In the genomic region with DNA sequence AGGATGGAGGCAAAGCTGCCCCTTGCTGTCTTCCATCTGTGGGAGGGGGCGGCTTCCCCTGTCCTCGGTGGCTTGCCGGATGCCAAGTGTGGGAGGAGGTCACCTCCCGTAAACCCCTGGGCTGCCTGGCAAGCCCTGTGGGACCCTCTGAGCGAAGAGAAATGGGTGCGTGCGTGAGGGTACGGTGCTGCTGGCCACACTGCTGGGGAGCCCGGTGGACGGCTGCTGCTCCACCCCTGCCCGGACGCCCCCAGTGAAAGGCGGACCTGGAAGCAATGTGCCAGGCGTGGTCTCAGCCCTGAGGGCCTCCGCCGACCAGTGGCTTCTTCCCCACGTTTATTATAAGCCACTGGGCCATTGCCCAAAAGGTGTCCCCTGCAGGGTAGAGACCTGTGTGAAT, we compare ENCODE assay signal across 26 cellular contexts. TPM values are rescaled to one million over a fixed set of nuclear protein-coding genes. Genes with fewer than 3 reads are reported as not detected.
DNase-seq lines count a peak whose midpoint lies in the region; ATAC-seq, FAIRE-seq and TF ChIP-seq lines count a peak whose summit lies in the region.
"Had no signal": no experiment of that assay in that cellular context is flagged by ENCODE, and none has a peak within 500 bp of the region (broad histone marks: within the 10 kb centered on the region; RNA-seq: fewer than 3 reads in every experiment).

No MANE protein-coding gene starts in this region.

- no peak overlapping the region for H3K14ac ChIP-seq in H1 (ENCODE audit: insufficient read length)

- POLR2A ChIA-PET in K562 (lab: Yijun Ruan, JAX) (no interaction called here), H1 (lab: Charles Lee; ENCODE audit: partially characterized antibody) (no interaction called here)

- WGBS in K562 (ENCODE audit: insufficient coverage, low coverage, missing lambda C conversion rate) = 88% methylated on average over 12 of the region's 17 CpGs
- WGBS in H1 (ENCODE audit: extremely low coverage in 1 of 2, insufficient coverage in 1 of 2, insufficient read length in 1 of 2, insufficient replicate concordance in 2 of 2, low coverage in 1 of 2, low lambda C conversion rate in 2 of 2, missing lambda C conversion rate in 1 of 2), 2 experiments = 83% methylated on average over 17 of the region's 17 CpGs; no CpG with 5 or more reads in 1 of the 2 experiments

- no peak overlapping the region for H2BK5ac ChIP-seq in H1 (ENCODE audit: low read depth, low read length)

- no peak overlapping the region for H2AK5ac ChIP-seq in H1 (ENCODE audit: low read depth, low read length)

- H4K20me1 ChIP-seq in K562 (replicated peaks; ENCODE audit: control insufficient read depth, insufficient read depth, low read length) (no peaks in the 10 kb centered on the region), H1 (replicated peaks in 1 of 2; ENCODE audit: control insufficient read depth in 1 of 2, insufficient read depth in 2 of 2, low read length in 2 of 2) (no peaks in the 10 kb centered on the region)

- H3K9me3 ChIP-seq in K562 (replicated peaks; ENCODE audit: control insufficient read depth, insufficient read depth, low read depth, low read length) (no peaks in the 10 kb centered on the region), H1 (ENCODE audit: insufficient read depth in 2 of 2, low read depth in 1 of 2, low read length in 1 of 2) (no peaks in the 10 kb centered on the region)
- H3K9me3 ChIP-seq: BE2C, BLaER1 had no signal

- H4K5ac ChIP-seq in H1 (ENCODE audit: insufficient read length, low read depth, low read length) = no peak overlapping the region

- no peak for TF ChIP-seq RAD21 in K562 (CRISPR knock-in tag; conservative IDR thresholded peaks at IDR 0.05 in 1 of 2, IDR thresholded peaks at IDR 0.05 in 1 of 2)
- no peak for TF ChIP-seq RAD21 in H1 (IDR thresholded peaks at IDR 0.05 in 1 of 2, conservative IDR thresholded peaks at IDR 0.05 in 1 of 2; ENCODE audit: low read depth in 2 of 2, low read length in 2 of 2)

- H3K27ac ChIP-seq in K562 (ENCODE audit: extremely low read depth, low read depth, low read length) (no peak overlapping the region), H1 (ENCODE audit: low read depth, low read length) (no peak overlapping the region)
- H3K27ac ChIP-seq: BLaER1 had no signal

- FAIRE-seq in K562 (lab: Jason Lieb, UNC) (no peak), H1 (lab: Jason Lieb, UNC) (no peak)
- FAIRE-seq: A204.1, G401.6, GM12891, GM18507 had no signal

- TF ChIP-seq POLR2A in K562 (conservative IDR thresholded peaks at IDR 0.05) (no peak), H1 (IDR thresholded peaks at IDR 0.05; ENCODE audit: control extremely low read depth in 1 of 2, low read depth in 2 of 2, low read length in 2 of 2) (no peak)

- peaks cover 5% of the 10 kb centered on the region; the same call in 1 of the 2 replicates for H3K23me2 ChIP-seq in H1 (ENCODE audit: low read depth, low read length)

- H3K9ac ChIP-seq in K562 (ENCODE audit: insufficient read depth in 1 of 2, low read depth in 2 of 2, low read length in 2 of 2) (peak overlapping the region in 1 of 2 experiments; percentile 75; a peak in 1 of 4 replicates), H1 (replicated peaks in 1 of 4; ENCODE audit: extremely low read depth in 1 of 4, low read depth in 3 of 4, low read length in 3 of 4) (no peak overlapping the region)

- no peaks in the 10 kb centered on the region for H3K9me1 ChIP-seq in K562 (ENCODE audit: control insufficient read depth, insufficient read depth, low read length)

- H3K56ac ChIP-seq in H1 (replicated peaks; ENCODE audit: insufficient read length, low read depth, low read length) = no peak overlapping the region

- H3K27me3 ChIP-seq in K562 (ENCODE audit: control insufficient read depth in 2 of 2, insufficient read depth in 2 of 2, low read length in 2 of 2) (no peaks in the 10 kb centered on the region), H1 (replicated peaks in 1 of 4; ENCODE audit: control insufficient read depth in 3 of 4, extremely low read depth in 1 of 4, insufficient read depth in 3 of 4, low read length in 3 of 4) (peaks cover 0 to 18% (median 12%) of the 10 kb centered on the region in 4 experiments; a peak in 6 of 7 replicates)
- H3K27me3 ChIP-seq: BLaER1 had no signal

- H4K8ac ChIP-seq in H1 (ENCODE audit: extremely low read depth, insufficient read depth, low read length) = no peak overlapping the region

- no peak overlapping the region for H3K4me2 ChIP-seq in K562 (ENCODE audit: insufficient read depth, low read length)
- H3K4me2 ChIP-seq in H1 (ENCODE audit: insufficient read depth in 1 of 2, low read depth in 2 of 2, low read length in 2 of 2) = no peak overlapping the region
- H3K4me2 ChIP-seq: BLaER1 had no signal

- no peak overlapping the region for H3K23ac ChIP-seq in H1 (ENCODE audit: insufficient read length)

- H3K18ac ChIP-seq in H1 (ENCODE audit: extremely low read depth, low read length) = peak overlapping the region; percentile 32; the same call in 1 of the 2 replicates

- intact Hi-C loops in left ventricle myocardium superior (cut with micrococcal nuclease) (no loop called here), Right ventricle myocardium superior (cut with DNase I) (no loop called here), K562 (cut with micrococcal nuclease) (loop anchor here (10.0 kb wide), 2 partner anchors 217 to 297 kb away; a partner anchor contains a TSS)

- in situ Hi-C loops in K562 (cut with MboI) (no loop called here), G401 (cut with HindIII; ENCODE audit: low sequenced_read_pairs) (no loop called here)

- H2BK12ac ChIP-seq in H1 (ENCODE audit: low read depth, low read length) = no peak overlapping the region

- no peaks in the 10 kb centered on the region for H3K79me1 ChIP-seq in H1 (ENCODE audit: low read depth, low read length)

- no peak overlapping the region for H2BK15ac ChIP-seq in H1 (ENCODE audit: low read length)

- no peak overlapping the region for H3K4me3 ChIP-seq in K562
- H3K4me3 ChIP-seq in H1 (ENCODE audit: extremely low read depth in 1 of 4, insufficient read depth in 2 of 4, low read depth in 3 of 4, low read length in 4 of 4) = no peak overlapping the region
- H3K4me3 ChIP-seq: BLaER1 had no signal

- DNase-seq in left ventricle myocardium superior (peak; percentile 20), Right ventricle myocardium superior (no peak), K562 (ENCODE audit: extremely low read depth in 1 of 4, low spot score in 3 of 4) (no peak), H1 (ENCODE audit: low read depth in 1 of 2, low spot score in 2 of 2) (no peak), G401 (ENCODE audit: low spot score) (no peak), mucosa of gallbladder (ENCODE audit: low spot score) (no peak)
- DNase-seq: 8988T; ACHN; BE2C; C1 segment of cervical spinal cord; CD4-positive, alpha-beta memory T cell; CD4-positive, CD25-positive, alpha-beta regulatory T cell; CD8-positive, alpha-beta memory T cell; COR-L47; DMS 273 treated with DMSO at 0.1 percent for 48 hours; DMS153; DMS53; DMS79; DND-41; EL; GF-D8 had no signal

- no peak overlapping the region for H2BK120ac ChIP-seq in H1 (replicated peaks; ENCODE audit: low read depth, low read length)

- no peak overlapping the region for H4K91ac ChIP-seq in H1 (replicated peaks; ENCODE audit: insufficient read length, low read length)

- H3K79me2 ChIP-seq in K562 (ENCODE audit: control insufficient read depth, insufficient read depth, low read length) (peaks cover 23% of the 10 kb centered on the region), H1 (ENCODE audit: control insufficient read depth in 1 of 2, insufficient read depth in 2 of 2, low read length in 2 of 2) (no peaks in the 10 kb centered on the region)

- TF ChIP-seq CTCF in K562 (IDR thresholded peaks at IDR 0.05 in 2 of 3, conservative IDR thresholded peaks at IDR 0.05 in 1 of 3; ENCODE audit: insufficient read depth in 2 of 3, low read depth in 1 of 3, low read length in 3 of 3) = no peak
- TF ChIP-seq CTCF in H1 (IDR thresholded peaks at IDR 0.05; ENCODE audit: control extremely low read depth in 1 of 3, insufficient read depth in 1 of 3, low read depth in 1 of 3, low read length in 3 of 3) = no peak

- H3K4me1 ChIP-seq in K562 (replicated peaks in 1 of 2; ENCODE audit: control insufficient read depth in 2 of 2, insufficient read depth in 2 of 2, low read length in 2 of 2) = peaks cover 40 to 54% of the 10 kb centered on the region in 2 experiments
- peaks cover 0 to 6% (median 3%) of the 10 kb centered on the region in 4 experiments; a peak in 4 of 7 replicates for H3K4me1 ChIP-seq in H1 (replicated peaks in 1 of 4; ENCODE audit: control insufficient read depth in 3 of 4, insufficient read depth in 4 of 4, low read length in 3 of 4)
- H3K4me1 ChIP-seq: BE2C had no signal

- no peak overlapping the region for H2BK20ac ChIP-seq in H1 (ENCODE audit: low read length)

- ATAC-seq in left ventricle myocardium superior = no peak
- no peak for ATAC-seq in Right ventricle myocardium superior (ENCODE audit: poor library complexity)
- ATAC-seq in K562 = no peak

- CTCF ChIA-PET in K562 (lab: Yijun Ruan, JAX; ENCODE audit: low intra/inter-chr PET ratio) (no interaction called here), H1 (lab: Charles Lee; ENCODE audit: partially characterized antibody) (no interaction called here)

- TF ChIP-seq EP300 in K562 (IDR thresholded peaks at IDR 0.05; ENCODE audit: low read length) (no peak), H1 (IDR thresholded peaks at IDR 0.05; ENCODE audit: borderline replicate concordance in 1 of 2, low read depth in 2 of 2, low read length in 2 of 2) (no peak)

- H3K36me3 ChIP-seq in K562 (ENCODE audit: control insufficient read depth, insufficient read depth, low read length) (no peaks in the 10 kb centered on the region), H1 (ENCODE audit: control insufficient read depth in 2 of 4, insufficient read depth in 4 of 4, low read length in 3 of 4) (no peaks in the 10 kb centered on the region)
- H3K36me3 ChIP-seq: BE2C, BLaER1 had no signal

- no TSS peak for BruUV-seq in K562 (replicated peaks; lab: Mats Ljungman, UMichigan)

- H3K4ac ChIP-seq in H1 (replicated peaks; ENCODE audit: insufficient read length, low read depth, low read length) = no peak overlapping the region

- H2AFZ ChIP-seq in K562 (ENCODE audit: low read depth, low read length) = no peak overlapping the region
- H2AFZ ChIP-seq in H1 (ENCODE audit: low read length) = no peak overlapping the region

RNA-seq across cellular contexts. Expression of a gene that starts 4.6 kb away (rescaled TPM):
- total RNA-seq in left ventricle myocardium superior = 8.7 TPM
- 8.4 TPM for total RNA-seq in Right ventricle myocardium superior
- total RNA-seq in K562 (2011; cell fraction: chromatin; rRNA removed; ENCODE audit: low replicate concordance) = 7.8 and 35.6 TPM in 2 replicates
- total RNA-seq in K562 (2011; cell fraction: nucleolus; rRNA removed) = 35.8 and 36.4 TPM in 2 replicates
- 12.5 and 18.8 TPM in 2 replicates for total RNA-seq in K562 (2011; cell fraction: nucleoplasm; rRNA removed)
- 9.9 and 10.1 TPM in 2 replicates for total RNA-seq in K562 (2014; rRNA removed)
- total RNA-seq in K562 (2014; rRNA removed; fragmentation: Illumina TruSeq; extraction: Trizol) = 0.26 and 0.69 TPM in 2 replicates
- total RNA-seq in K562 (2015; rRNA removed; fragmentation: Illumina TruSeq; extraction: Trizol) = 3.1 and 4.8 TPM in 2 replicates
- total RNA-seq in K562 (2021) = 13.6 and 16.1 TPM in 2 replicates
- polyA plus RNA-seq in K562 (2011; rRNA removed) = 1.2 and 2.2 TPM in 2 replicates
- 0.90 and 2.8 TPM in 2 replicates for polyA plus RNA-seq in K562 (2011; cell fraction: cytosol; rRNA removed)
- 34.5 and 72.8 TPM in 2 replicates for polyA plus RNA-seq in K562 (2011; cell fraction: nucleus; rRNA removed)
- 9.8 and 26.2 TPM in 2 replicates for polyA plus RNA-seq in K562 (2012)
- 0.30 and 1.2 TPM in 2 replicates for polyA plus RNA-seq in K562 (2014; fragmentation: Illumina TruSeq; extraction: Trizol)
- polyA plus RNA-seq in K562 (2014; fragmentation: Nextera tagmentation; extraction: Ambion mirVana) = under 1 TPM; 0.04 to 0.13 TPM
- polyA plus RNA-seq in K562 (2014; rRNA removed) = 11.2 and 14.1 TPM in 2 replicates
- polyA minus RNA-seq in K562 (2011; rRNA and poly(A)+ RNA removed) = 0.36 and 0.70 TPM in 2 replicates
- 7.3 and 13.7 TPM in 2 replicates for polyA minus RNA-seq in K562 (2011; cell fraction: cytosol; rRNA and poly(A)+ RNA removed)
- polyA minus RNA-seq in K562 (2011; cell fraction: nucleus; rRNA and poly(A)+ RNA removed) = 10.0 and 12.1 TPM in 2 replicates
- 4.8 and 6.5 TPM in 2 replicates for total RNA-seq in H1 (2021; fragmentation: NEBNext Ultra II Directional; extraction: Animal tissue kit (Norgen Biotek cat#: 25700))
- polyA plus RNA-seq in H1 (2011; rRNA removed) = 2.8 and 5.8 TPM in 2 replicates
- 3.5 TPM for polyA plus RNA-seq in H1 (2011; cell fraction: cytosol; rRNA removed)
- 30.1 TPM for polyA plus RNA-seq in H1 (2011; cell fraction: nucleus; rRNA removed)
- 1.3 to 4.4 TPM (median 2.7 TPM) in 4 replicates for polyA plus RNA-seq in H1 (2012, experiment 1 of 2)
- polyA plus RNA-seq in H1 (2012, experiment 2 of 2) = 1.2 TPM
- 2.0 TPM for polyA plus RNA-seq in H1 (2013, experiment 1 of 2)
- polyA plus RNA-seq in H1 (2013, experiment 2 of 2) = 2.1 TPM
- polyA minus RNA-seq in H1 (2011; rRNA and poly(A)+ RNA removed) = 0.93 and 1.1 TPM in 2 replicates
- 2.7 TPM for polyA minus RNA-seq in H1 (2011; cell fraction: cytosol; rRNA and poly(A)+ RNA removed)
- 8.1 TPM for polyA minus RNA-seq in H1 (2011; cell fraction: nucleus; rRNA and poly(A)+ RNA removed)
- total RNA-seq in G401 (2014; rRNA removed; shearing (Covaris generic)) = 3.0 and 3.8 TPM in 2 replicates
- 93.0 TPM for total RNA-seq in mucosa of gallbladder

RNA-seq across cellular contexts. Expression of a gene that starts 8.9 kb away (rescaled TPM):
- total RNA-seq in left ventricle myocardium superior (3.6 TPM), Right ventricle myocardium superior (3.3 TPM), K562 (2014; rRNA removed) (17.0 and 19.1 TPM in 2 replicates), K562 (2014; rRNA removed; fragmentation: Illumina TruSeq; extraction: Trizol) (1.2 and 1.7 TPM in 2 replicates), K562 (2015; rRNA removed; fragmentation: Illumina TruSeq; extraction: Trizol) (6.1 and 6.3 TPM in 2 replicates), K562 (2021) (18.4 and 22.0 TPM in 2 replicates), mucosa of gallbladder (26.9 TPM)
- total RNA-seq in K562 (2011; cell fraction: chromatin; rRNA removed; ENCODE audit: low replicate concordance) = 27.1 and 96.1 TPM in 2 replicates
- total RNA-seq in K562 (2011; cell fraction: nucleolus; rRNA removed) = 70.2 and 86.6 TPM in 2 replicates
- total RNA-seq in K562 (2011; cell fraction: nucleoplasm; rRNA removed) = 28.7 and 35.0 TPM in 2 replicates
- polyA plus RNA-seq in K562 (2011; rRNA removed) (5.6 and 6.8 TPM in 2 replicates), K562 (2014; fragmentation: Illumina TruSeq; extraction: Trizol) (2.6 and 7.3 TPM in 2 replicates), K562 (2014; fragmentation: Nextera tagmentation; extraction: Ambion mirVana) (under 1 TPM; 0.17 to 0.27 TPM), K562 (2014; rRNA removed) (15.3 and 15.7 TPM in 2 replicates), H1 (2011; rRNA removed) (7.3 and 14.5 TPM in 2 replicates)
- 5.6 and 16.4 TPM in 2 replicates for polyA plus RNA-seq in K562 (2011; cell fraction: cytosol; rRNA removed)
- polyA plus RNA-seq in K562 (2011; cell fraction: nucleus; rRNA removed) = 86.6 and 144 TPM in 2 replicates
- polyA plus RNA-seq in K562 (2012) = 13.1 and 23.6 TPM in 2 replicates
- polyA minus RNA-seq in K562 (2011; rRNA and poly(A)+ RNA removed) = 1.9 and 2.5 TPM in 2 replicates
- polyA minus RNA-seq in K562 (2011; cell fraction: cytosol; rRNA and poly(A)+ RNA removed) = 5.5 and 7.7 TPM in 2 replicates
- polyA minus RNA-seq in K562 (2011; cell fraction: nucleus; rRNA and poly(A)+ RNA removed) = 17.1 and 17.2 TPM in 2 replicates
- total RNA-seq in H1 (2021; fragmentation: NEBNext Ultra II Directional; extraction: Animal tissue kit (Norgen Biotek cat#: 25700)) = 9.3 and 9.7 TPM in 2 replicates
- 11.1 TPM for polyA plus RNA-seq in H1 (2011; cell fraction: cytosol; rRNA removed)
- 97.1 TPM for polyA plus RNA-seq in H1 (2011; cell fraction: nucleus; rRNA removed)
- polyA plus RNA-seq in H1 (2012, experiment 1 of 2) = 6.3 to 10.5 TPM (median 9.8 TPM) in 4 replicates
- polyA plus RNA-seq in H1 (2012, experiment 2 of 2) = 5.8 TPM
- 5.9 TPM for polyA plus RNA-seq in H1 (2013, experiment 1 of 2)
- 5.2 TPM for polyA plus RNA-seq in H1 (2013, experiment 2 of 2)
- polyA minus RNA-seq in H1 (2011; rRNA and poly(A)+ RNA removed) = 3.4 and 6.0 TPM in 2 replicates
- polyA minus RNA-seq in H1 (2011; cell fraction: cytosol; rRNA and poly(A)+ RNA removed) = 10.1 TPM
- 13.6 TPM for polyA minus RNA-seq in H1 (2011; cell fraction: nucleus; rRNA and poly(A)+ RNA removed)
- total RNA-seq in G401 (2014; rRNA removed; shearing (Covaris generic)) = 11.0 and 12.9 TPM in 2 replicates

RNA-seq across cellular contexts. Expression of a gene that starts 10.9 kb away (rescaled TPM):
- total RNA-seq in left ventricle myocardium superior (not detected), Right ventricle myocardium superior (0.19 TPM), K562 (2014; rRNA removed) (1.6 TPM in 2 replicates), K562 (2014; rRNA removed; fragmentation: Illumina TruSeq; extraction: Trizol) (0.40 and 0.96 TPM in 2 replicates), K562 (2015; rRNA removed; fragmentation: Illumina TruSeq; extraction: Trizol) (1.8 and 2.2 TPM in 2 replicates), K562 (2021) (3.1 and 4.2 TPM in 2 replicates), mucosa of gallbladder (4.3 TPM)
- 5.5 and 11.7 TPM in 2 replicates for total RNA-seq in K562 (2011; cell fraction: chromatin; rRNA removed; ENCODE audit: low replicate concordance)
- total RNA-seq in K562 (2011; cell fraction: nucleolus; rRNA removed) = 8.4 and 9.3 TPM in 2 replicates
- total RNA-seq in K562 (2011; cell fraction: nucleoplasm; rRNA removed) = 4.1 and 4.2 TPM in 2 replicates
- polyA plus RNA-seq in K562 (2011; rRNA removed) (0.95 and 2.0 TPM in 2 replicates), K562 (2014; fragmentation: Illumina TruSeq; extraction: Trizol) (0.56 and 0.69 TPM in 2 replicates), K562 (2014; fragmentation: Nextera tagmentation; extraction: Ambion mirVana) (under 1 TPM; 0.11 to 0.24 TPM), K562 (2014; rRNA removed) (1.4 and 2.1 TPM in 2 replicates), H1 (2011; rRNA removed) (0.11 and 0.14 TPM in 2 replicates)
- 1.0 and 2.7 TPM in 2 replicates for polyA plus RNA-seq in K562 (2011; cell fraction: cytosol; rRNA removed)
- 9.1 and 12.1 TPM in 2 replicates for polyA plus RNA-seq in K562 (2011; cell fraction: nucleus; rRNA removed)
- 4.4 and 8.2 TPM in 2 replicates for polyA plus RNA-seq in K562 (2012)
- polyA minus RNA-seq in K562 (2011; rRNA and poly(A)+ RNA removed) = 0.51 and 0.74 TPM in 2 replicates
- 1.7 TPM in 2 replicates for polyA minus RNA-seq in K562 (2011; cell fraction: cytosol; rRNA and poly(A)+ RNA removed)
- polyA minus RNA-seq in K562 (2011; cell fraction: nucleus; rRNA and poly(A)+ RNA removed) = 3.9 and 6.3 TPM in 2 replicates
- not detected in 2 replicates for total RNA-seq in H1 (2021; fragmentation: NEBNext Ultra II Directional; extraction: Animal tissue kit (Norgen Biotek cat#: 25700))
- 0.10 TPM for polyA plus RNA-seq in H1 (2011; cell fraction: cytosol; rRNA removed)
- polyA plus RNA-seq in H1 (2011; cell fraction: nucleus; rRNA removed) = 0.57 TPM
- polyA plus RNA-seq in H1 (2012, experiment 1 of 2) = 0.20 to 0.67 TPM (median 0.33 TPM) in 4 replicates
- 0.08 TPM for polyA plus RNA-seq in H1 (2012, experiment 2 of 2)
- polyA plus RNA-seq in H1 (2013, experiment 1 of 2) = 0.14 TPM
- polyA plus RNA-seq in H1 (2013, experiment 2 of 2) = 0.06 TPM
- 0.07 and 0.09 TPM in 2 replicates for polyA minus RNA-seq in H1 (2011; rRNA and poly(A)+ RNA removed)
- polyA minus RNA-seq in H1 (2011; cell fraction: cytosol; rRNA and poly(A)+ RNA removed) = not detected
- 0.20 TPM for polyA minus RNA-seq in H1 (2011; cell fraction: nucleus; rRNA and poly(A)+ RNA removed)
- 0.74 and 0.85 TPM in 2 replicates for total RNA-seq in G401 (2014; rRNA removed; shearing (Covaris generic))
- total RNA-seq: CD8-positive, alpha-beta memory T cell had no signal

RNA-seq across cellular contexts. Expression of a gene that starts 29.1 kb away (rescaled TPM):
- total RNA-seq in left ventricle myocardium superior = 26.6 TPM
- total RNA-seq in Right ventricle myocardium superior = 22.2 TPM
- 24.3 and 107 TPM in 2 replicates for total RNA-seq in K562 (2011; cell fraction: chromatin; rRNA removed; ENCODE audit: low replicate concordance)
- total RNA-seq in K562 (2011; cell fraction: nucleolus; rRNA removed) = 71.6 and 76.2 TPM in 2 replicates
- total RNA-seq in K562 (2011; cell fraction: nucleoplasm; rRNA removed) = 78.9 and 124 TPM in 2 replicates
- 21.6 and 30.7 TPM in 2 replicates for total RNA-seq in K562 (2014; rRNA removed)
- total RNA-seq in K562 (2014; rRNA removed; fragmentation: Illumina TruSeq; extraction: Trizol) = 5.3 and 7.1 TPM in 2 replicates
- total RNA-seq in K562 (2015; rRNA removed; fragmentation: Illumina TruSeq; extraction: Trizol) = 10.4 and 11.4 TPM in 2 replicates
- 45.6 and 49.9 TPM in 2 replicates for total RNA-seq in K562 (2021)
- 14.6 and 18.3 TPM in 2 replicates for polyA plus RNA-seq in K562 (2011; rRNA removed)
- 39.0 and 72.2 TPM in 2 replicates for polyA plus RNA-seq in K562 (2011; cell fraction: cytosol; rRNA removed)
- polyA plus RNA-seq in K562 (2011; cell fraction: nucleus; rRNA removed) = 55.9 and 72.5 TPM in 2 replicates
- 28.5 and 35.1 TPM in 2 replicates for polyA plus RNA-seq in K562 (2012)
- polyA plus RNA-seq in K562 (2014; fragmentation: Illumina TruSeq; extraction: Trizol) = 17.1 and 25.2 TPM in 2 replicates
- polyA plus RNA-seq in K562 (2014; fragmentation: Nextera tagmentation; extraction: Ambion mirVana) = under 1 TPM; 0.34 to 0.53 TPM
- 15.1 and 15.6 TPM in 2 replicates for polyA plus RNA-seq in K562 (2014; rRNA removed)
- 73.8 and 144 TPM in 2 replicates for polyA minus RNA-seq in K562 (2011; rRNA and poly(A)+ RNA removed)
- polyA minus RNA-seq in K562 (2011; cell fraction: cytosol; rRNA and poly(A)+ RNA removed) = 42.8 and 52.2 TPM in 2 replicates
- polyA minus RNA-seq in K562 (2011; cell fraction: nucleus; rRNA and poly(A)+ RNA removed) = 20.8 and 21.0 TPM in 2 replicates
- total RNA-seq in H1 (2021; fragmentation: NEBNext Ultra II Directional; extraction: Animal tissue kit (Norgen Biotek cat#: 25700)) = 18.8 and 18.9 TPM in 2 replicates
- 34.6 and 38.9 TPM in 2 replicates for polyA plus RNA-seq in H1 (2011; rRNA removed)
- polyA plus RNA-seq in H1 (2011; cell fraction: cytosol; rRNA removed) = 27.7 TPM
- polyA plus RNA-seq in H1 (2011; cell fraction: nucleus; rRNA removed) = 30.1 TPM
- 12.6 to 21.8 TPM (median 19.7 TPM) in 4 replicates for polyA plus RNA-seq in H1 (2012, experiment 1 of 2)
- polyA plus RNA-seq in H1 (2012, experiment 2 of 2) = 15.6 TPM
- polyA plus RNA-seq in H1 (2013, experiment 1 of 2) = 21.1 TPM
- 22.9 TPM for polyA plus RNA-seq in H1 (2013, experiment 2 of 2)
- 72.8 and 101 TPM in 2 replicates for polyA minus RNA-seq in H1 (2011; rRNA and poly(A)+ RNA removed)
- polyA minus RNA-seq in H1 (2011; cell fraction: cytosol; rRNA and poly(A)+ RNA removed) = 20.7 TPM
- 22.0 TPM for polyA minus RNA-seq in H1 (2011; cell fraction: nucleus; rRNA and poly(A)+ RNA removed)
- total RNA-seq in G401 (2014; rRNA removed; shearing (Covaris generic)) = 23.9 and 28.5 TPM in 2 replicates
- total RNA-seq in mucosa of gallbladder = 28.2 TPM

RNA-seq across cellular contexts. Expression of a gene that starts 50.0 kb away (rescaled TPM):
- total RNA-seq in left ventricle myocardium superior (19.8 TPM), Right ventricle myocardium superior (14.9 TPM), K562 (2014; rRNA removed) (14.9 and 17.7 TPM in 2 replicates), K562 (2014; rRNA removed; fragmentation: Illumina TruSeq; extraction: Trizol) (2.4 and 3.7 TPM in 2 replicates), K562 (2015; rRNA removed; fragmentation: Illumina TruSeq; extraction: Trizol) (9.4 and 9.5 TPM in 2 replicates), K562 (2021) (13.8 and 16.9 TPM in 2 replicates), mucosa of gallbladder (48.8 TPM)
- 55.5 and 132 TPM in 2 replicates for total RNA-seq in K562 (2011; cell fraction: chromatin; rRNA removed; ENCODE audit: low replicate concordance)
- 80.9 and 84.2 TPM in 2 replicates for total RNA-seq in K562 (2011; cell fraction: nucleolus; rRNA removed)
- 71.0 and 82.0 TPM in 2 replicates for total RNA-seq in K562 (2011; cell fraction: nucleoplasm; rRNA removed)
- polyA plus RNA-seq in K562 (2011; rRNA removed) (11.4 and 28.9 TPM in 2 replicates), K562 (2014; fragmentation: Illumina TruSeq; extraction: Trizol) (8.5 and 21.5 TPM in 2 replicates), K562 (2014; fragmentation: Nextera tagmentation; extraction: Ambion mirVana) (under 1 TPM; 0.13 to 0.18 TPM), K562 (2014; rRNA removed) (22.5 and 30.9 TPM in 2 replicates), H1 (2011; rRNA removed) (20.7 and 32.8 TPM in 2 replicates)
- 31.2 and 37.1 TPM in 2 replicates for polyA plus RNA-seq in K562 (2011; cell fraction: cytosol; rRNA removed)
- polyA plus RNA-seq in K562 (2011; cell fraction: nucleus; rRNA removed) = 373 and 570 TPM in 2 replicates
- 18.3 and 42.2 TPM in 2 replicates for polyA plus RNA-seq in K562 (2012)
- 7.2 and 7.6 TPM in 2 replicates for polyA minus RNA-seq in K562 (2011; rRNA and poly(A)+ RNA removed)
- polyA minus RNA-seq in K562 (2011; cell fraction: cytosol; rRNA and poly(A)+ RNA removed) = 8.2 and 14.5 TPM in 2 replicates
- polyA minus RNA-seq in K562 (2011; cell fraction: nucleus; rRNA and poly(A)+ RNA removed) = 27.3 and 30.2 TPM in 2 replicates
- 3.0 and 4.9 TPM in 2 replicates for total RNA-seq in H1 (2021; fragmentation: NEBNext Ultra II Directional; extraction: Animal tissue kit (Norgen Biotek cat#: 25700))
- 11.2 TPM for polyA plus RNA-seq in H1 (2011; cell fraction: cytosol; rRNA removed)
- 61.6 TPM for polyA plus RNA-seq in H1 (2011; cell fraction: nucleus; rRNA removed)
- 8.2 to 12.3 TPM (median 8.4 TPM) in 4 replicates for polyA plus RNA-seq in H1 (2012, experiment 1 of 2)
- polyA plus RNA-seq in H1 (2012, experiment 2 of 2) = 7.1 TPM
- 9.2 TPM for polyA plus RNA-seq in H1 (2013, experiment 1 of 2)
- 5.8 TPM for polyA plus RNA-seq in H1 (2013, experiment 2 of 2)
- 6.3 and 7.5 TPM in 2 replicates for polyA minus RNA-seq in H1 (2011; rRNA and poly(A)+ RNA removed)
- 2.9 TPM for polyA minus RNA-seq in H1 (2011; cell fraction: cytosol; rRNA and poly(A)+ RNA removed)
- polyA minus RNA-seq in H1 (2011; cell fraction: nucleus; rRNA and poly(A)+ RNA removed) = 7.2 TPM
- total RNA-seq in G401 (2014; rRNA removed; shearing (Covaris generic)) = 7.0 and 21.4 TPM in 2 replicates
